In the genomic region with DNA sequence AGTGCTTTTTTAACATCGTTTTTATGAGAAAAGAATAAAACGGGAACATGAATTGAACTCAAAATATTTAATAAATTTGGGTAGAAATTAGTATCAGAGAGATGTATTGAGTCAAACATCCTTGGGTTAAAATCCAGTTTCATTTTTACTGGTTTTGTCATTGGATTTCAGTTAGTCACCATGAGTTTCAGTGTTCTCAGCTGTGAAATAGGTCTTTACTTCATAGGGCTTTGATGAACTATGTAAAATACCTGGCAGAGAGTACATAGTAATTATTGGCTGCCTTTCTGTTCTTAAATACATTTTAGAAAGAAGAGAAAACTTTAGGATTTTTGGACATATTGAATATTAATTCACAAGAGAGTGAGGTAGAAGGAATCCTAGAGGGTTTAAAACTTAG, we compare ENCODE assay signal across 12 cellular contexts.
DNase-seq lines count a peak whose midpoint lies in the region; ATAC-seq and TF ChIP-seq lines count a peak whose summit lies in the region.
"Had no signal": no experiment of that assay in that cellular context is flagged by ENCODE, and none has a peak within 500 bp of the region (broad histone marks: within the 10 kb centered on the region; RNA-seq: fewer than 3 reads in every experiment).

No MANE protein-coding gene starts in this region.

- no peaks in the 10 kb centered on the region for H3K9me3 Mint-ChIP-seq in activated CD8-positive, alpha-beta T cell treated with anti-CD3 and anti-CD28 coated beads for 36 hours
- H3K9me3 Mint-ChIP-seq in activated CD8-positive, alpha-beta T cell treated with anti-CD3 and anti-CD28 coated beads, Interleukin-2, amount 10 ng/mL, durations not matched to agents 7 days and 5 days (ENCODE audit: insufficient read depth), result no peaks in the 10 kb centered on the region
- H3K9me3 Mint-ChIP-seq in stimulated activated naive CD8-positive, alpha-beta T cell treated with anti-CD3 and anti-CD28 coated beads, Interleukin-15, amount 100 ng/mL, for 72 hours, result no peaks in the 10 kb centered on the region
- H3K9me3 Mint-ChIP-seq in activated T-helper 17 cell treated with anti-CD3 and anti-CD28 coated beads, Interleukin-2, amount 50 U/mL, for 72 hours, result no peaks in the 10 kb centered on the region
- no peaks in the 10 kb centered on the region for H3K9me3 Mint-ChIP-seq in stimulated activated effector memory CD8-positive, alpha-beta T cell treated with anti-CD3 and anti-CD28 coated beads, Interleukin-12 subunit alpha, Interleukin-12 subunit beta, amount 100 ng/mL, for 72 hours
- H3K9me3 Mint-ChIP-seq: CD4-positive, CD25-positive, alpha-beta regulatory T cell had no signal

- no peak for TF ChIP-seq CTCF in activated CD8-positive, alpha-beta T cell treated with anti-CD3 and anti-CD28 coated beads for 36 hours (IDR thresholded peaks at IDR 0.05)

- ATAC-seq in activated CD8-positive, alpha-beta T cell treated with anti-CD3 and anti-CD28 coated beads for 36 hours, result peak; percentile 20
- no peak for ATAC-seq in activated CD8-positive, alpha-beta T cell treated with anti-CD3 and anti-CD28 coated beads, Interleukin-2, amount 10 ng/mL, durations not matched to agents 7 days and 5 days
- peak; percentile 66 for ATAC-seq in stimulated activated naive CD8-positive, alpha-beta T cell treated with anti-CD3 and anti-CD28 coated beads, Interleukin-15, amount 100 ng/mL, for 72 hours
- ATAC-seq in stimulated activated naive CD8-positive, alpha-beta T cell treated with anti-CD3 and anti-CD28 coated beads, Interleukin-15, Interleukin-2, amounts not matched to agents 100 U/mL and 50 U/mL, for 24 hours, result no peak
- ATAC-seq in activated T-helper 17 cell treated with anti-CD3 and anti-CD28 coated beads, Interleukin-2, amount 50 U/mL, for 72 hours (replicated peaks), result peak; percentile 74
- peak; percentile 79 for ATAC-seq in stimulated activated effector memory CD8-positive, alpha-beta T cell treated with anti-CD3 and anti-CD28 coated beads, Interleukin-12 subunit alpha, Interleukin-12 subunit beta, amount 100 ng/mL, for 72 hours
- ATAC-seq in left ventricle myocardium superior, result no peak

- H3K4me1 Mint-ChIP-seq in activated CD8-positive, alpha-beta T cell treated with anti-CD3 and anti-CD28 coated beads for 36 hours (ENCODE audit: low read depth), result peaks cover 16% of the 10 kb centered on the region
- peaks cover 7% of the 10 kb centered on the region for H3K4me1 Mint-ChIP-seq in activated CD8-positive, alpha-beta T cell treated with anti-CD3 and anti-CD28 coated beads, Interleukin-2, amount 10 ng/mL, durations not matched to agents 7 days and 5 days (ENCODE audit: low read depth)
- H3K4me1 Mint-ChIP-seq in stimulated activated naive CD8-positive, alpha-beta T cell treated with anti-CD3 and anti-CD28 coated beads, Interleukin-15, amount 100 ng/mL, for 72 hours, result peaks cover 21% of the 10 kb centered on the region
- peaks cover 20% of the 10 kb centered on the region for H3K4me1 Mint-ChIP-seq in activated T-helper 17 cell treated with anti-CD3 and anti-CD28 coated beads, Interleukin-2, amount 50 U/mL, for 72 hours
- H3K4me1 Mint-ChIP-seq in stimulated activated effector memory CD8-positive, alpha-beta T cell treated with anti-CD3 and anti-CD28 coated beads, Interleukin-12 subunit alpha, Interleukin-12 subunit beta, amount 100 ng/mL, for 72 hours, result peaks cover 20% of the 10 kb centered on the region

- no peaks in the 10 kb centered on the region for H3K27me3 Mint-ChIP-seq in activated CD8-positive, alpha-beta T cell treated with anti-CD3 and anti-CD28 coated beads for 36 hours
- no peaks in the 10 kb centered on the region for H3K27me3 Mint-ChIP-seq in activated CD8-positive, alpha-beta T cell treated with anti-CD3 and anti-CD28 coated beads, Interleukin-2, amount 10 ng/mL, durations not matched to agents 7 days and 5 days (ENCODE audit: low read depth)
- no peaks in the 10 kb centered on the region for H3K27me3 Mint-ChIP-seq in stimulated activated naive CD8-positive, alpha-beta T cell treated with anti-CD3 and anti-CD28 coated beads, Interleukin-15, amount 100 ng/mL, for 72 hours
- H3K27me3 Mint-ChIP-seq in activated T-helper 17 cell treated with anti-CD3 and anti-CD28 coated beads, Interleukin-2, amount 50 U/mL, for 72 hours, result no peaks in the 10 kb centered on the region

- DNase-seq in activated CD8-positive, alpha-beta T cell treated with anti-CD3 and anti-CD28 coated beads for 36 hours, result no peak
- DNase-seq in activated CD8-positive, alpha-beta T cell treated with anti-CD3 and anti-CD28 coated beads, Interleukin-2, amount 10 ng/mL, durations not matched to agents 7 days and 5 days, result no peak
- DNase-seq in stimulated activated naive CD8-positive, alpha-beta T cell treated with anti-CD3 and anti-CD28 coated beads, Interleukin-15, amount 100 ng/mL, for 72 hours, result no peak
- no peak for DNase-seq in stimulated activated naive CD8-positive, alpha-beta T cell treated with anti-CD3 and anti-CD28 coated beads, Interleukin-15, Interleukin-2, amounts not matched to agents 100 U/mL and 50 U/mL, for 24 hours
- no peak for DNase-seq in stimulated activated effector memory CD8-positive, alpha-beta T cell treated with anti-CD3 and anti-CD28 coated beads, Interleukin-12 subunit alpha, Interleukin-12 subunit beta, amount 100 ng/mL, for 72 hours (ENCODE audit: low spot score in 2 of 2)
- DNase-seq in medulla oblongata (ENCODE audit: extremely low spot score) (no peak), left ventricle myocardium superior (no peak)
- DNase-seq: ACHN; CD4-positive, CD25-positive, alpha-beta regulatory T cell; DMS 273 treated with DMSO at 0.1 percent for 48 hours; H7 had no signal

- no peak overlapping the region for H3K27ac Mint-ChIP-seq in activated CD8-positive, alpha-beta T cell treated with anti-CD3 and anti-CD28 coated beads for 36 hours
- H3K27ac Mint-ChIP-seq in activated CD8-positive, alpha-beta T cell treated with anti-CD3 and anti-CD28 coated beads, Interleukin-2, amount 10 ng/mL, durations not matched to agents 7 days and 5 days, result no peak overlapping the region
- H3K27ac Mint-ChIP-seq in stimulated activated naive CD8-positive, alpha-beta T cell treated with anti-CD3 and anti-CD28 coated beads, Interleukin-15, amount 100 ng/mL, for 72 hours, result no peak overlapping the region
- no peak overlapping the region for H3K27ac Mint-ChIP-seq in activated T-helper 17 cell treated with anti-CD3 and anti-CD28 coated beads, Interleukin-2, amount 50 U/mL, for 72 hours
- no peak overlapping the region for H3K27ac Mint-ChIP-seq in stimulated activated effector memory CD8-positive, alpha-beta T cell treated with anti-CD3 and anti-CD28 coated beads, Interleukin-12 subunit alpha, Interleukin-12 subunit beta, amount 100 ng/mL, for 72 hours
- H3K27ac Mint-ChIP-seq: CD4-positive, CD25-positive, alpha-beta regulatory T cell had no signal

- no peaks in the 10 kb centered on the region for H3K36me3 Mint-ChIP-seq in activated CD8-positive, alpha-beta T cell treated with anti-CD3 and anti-CD28 coated beads for 36 hours (ENCODE audit: low read depth)
- H3K36me3 Mint-ChIP-seq in activated CD8-positive, alpha-beta T cell treated with anti-CD3 and anti-CD28 coated beads, Interleukin-2, amount 10 ng/mL, durations not matched to agents 7 days and 5 days (ENCODE audit: low read depth), result no peaks in the 10 kb centered on the region
- no peaks in the 10 kb centered on the region for H3K36me3 Mint-ChIP-seq in activated T-helper 17 cell treated with anti-CD3 and anti-CD28 coated beads, Interleukin-2, amount 50 U/mL, for 72 hours (ENCODE audit: low read depth)
- no peaks in the 10 kb centered on the region for H3K36me3 Mint-ChIP-seq in stimulated activated effector memory CD8-positive, alpha-beta T cell treated with anti-CD3 and anti-CD28 coated beads, Interleukin-12 subunit alpha, Interleukin-12 subunit beta, amount 100 ng/mL, for 72 hours
- H3K36me3 Mint-ChIP-seq: CD4-positive, CD25-positive, alpha-beta regulatory T cell had no signal

- POLR2A ChIA-PET in activated CD8-positive, alpha-beta T cell treated with anti-CD3 and anti-CD28 coated beads for 36 hours (lab: Charles Lee), result no interaction called here
- POLR2A ChIA-PET in activated CD8-positive, alpha-beta T cell treated with anti-CD3 and anti-CD28 coated beads, Interleukin-2, amount 10 ng/mL, durations not matched to agents 7 days and 5 days (lab: Charles Lee), result no interaction called here

- H3K4me3 Mint-ChIP-seq in activated CD8-positive, alpha-beta T cell treated with anti-CD3 and anti-CD28 coated beads for 36 hours, result no peak overlapping the region
- no peak overlapping the region for H3K4me3 Mint-ChIP-seq in activated CD8-positive, alpha-beta T cell treated with anti-CD3 and anti-CD28 coated beads, Interleukin-2, amount 10 ng/mL, durations not matched to agents 7 days and 5 days
- H3K4me3 Mint-ChIP-seq in stimulated activated naive CD8-positive, alpha-beta T cell treated with anti-CD3 and anti-CD28 coated beads, Interleukin-15, amount 100 ng/mL, for 72 hours, result no peak overlapping the region
- H3K4me3 Mint-ChIP-seq in activated T-helper 17 cell treated with anti-CD3 and anti-CD28 coated beads, Interleukin-2, amount 50 U/mL, for 72 hours, result no peak overlapping the region
- no peak overlapping the region for H3K4me3 Mint-ChIP-seq in stimulated activated effector memory CD8-positive, alpha-beta T cell treated with anti-CD3 and anti-CD28 coated beads, Interleukin-12 subunit alpha, Interleukin-12 subunit beta, amount 100 ng/mL, for 72 hours
- H3K4me3 Mint-ChIP-seq: CD4-positive, CD25-positive, alpha-beta regulatory T cell had no signal

- intact Hi-C loops in activated CD8-positive, alpha-beta T cell treated with anti-CD3 and anti-CD28 coated beads for 36 hours (cut with micrococcal nuclease), result no loop called here
- intact Hi-C loops in left ventricle myocardium superior (cut with micrococcal nuclease), result no loop called here

- CTCF ChIA-PET in activated CD8-positive, alpha-beta T cell treated with anti-CD3 and anti-CD28 coated beads for 36 hours (lab: Charles Lee), result no interaction called here
- CTCF ChIA-PET in activated CD8-positive, alpha-beta T cell treated with anti-CD3 and anti-CD28 coated beads, Interleukin-2, amount 10 ng/mL, durations not matched to agents 7 days and 5 days (lab: Charles Lee), result interaction anchor here (2.6 kb wide), 1 partner anchor 335 kb away, joined by 8 read pairs; no protein-coding TSS in a partner anchor

Comparison
In these comparisons a context has a peak if more than half of its experiments do, and no peak if none do; other contexts are left out.
1. ATAC-seq: peak in activated CD8-positive, alpha-beta T cell treated with anti-CD3 and anti-CD28 coated beads for 36 hours (single experiment), stimulated activated naive CD8-positive, alpha-beta T cell treated with anti-CD3 and anti-CD28 coated beads, Interleukin-15, amount 100 ng/mL, for 72 hours (single experiment), activated T-helper 17 cell treated with anti-CD3 and anti-CD28 coated beads, Interleukin-2, amount 50 U/mL, for 72 hours (single experiment) and stimulated activated effector memory CD8-positive, alpha-beta T cell treated with anti-CD3 and anti-CD28 coated beads, Interleukin-12 subunit alpha, Interleukin-12 subunit beta, amount 100 ng/mL, for 72 hours (single experiment); none in activated CD8-positive, alpha-beta T cell treated with anti-CD3 and anti-CD28 coated beads, Interleukin-2, amount 10 ng/mL, durations not matched to agents 7 days and 5 days (single experiment), stimulated activated naive CD8-positive, alpha-beta T cell treated with anti-CD3 and anti-CD28 coated beads, Interleukin-15, Interleukin-2, amounts not matched to agents 100 U/mL and 50 U/mL, for 24 hours (single experiment) and left ventricle myocardium superior (single experiment).